ENCODE assay signal across 2 cellular contexts in genomic region chr1:202587859-202588480, GRCh38.
TF ChIP-seq lines count a peak whose summit lies in the region.

No MANE protein-coding gene starts in this region.

TF ChIP-seq in SK-N-SH, 30 proteins besides CTCF, POLR2A, EP300 and RAD21 (continued from another document):
- TF ChIP-seq TCF12 (IDR thresholded peaks at IDR 0.05) (no peak), MXI1 (IDR thresholded peaks at IDR 0.05; ENCODE audit: low read depth, low read length) (no peak), GABPA (IDR thresholded peaks at IDR 0.05; ENCODE audit: low read depth) (no peak), TEAD4 (IDR thresholded peaks at IDR 0.05; ENCODE audit: borderline replicate concordance, insufficient read depth) (no peak), GATA2 (CRISPR knock-in tag; IDR thresholded peaks at IDR 0.05) (no peak), CHD2 (IDR thresholded peaks at IDR 0.05; ENCODE audit: low read length, partially characterized antibody) (no peak), FOXJ3 (CRISPR knock-in tag; IDR thresholded peaks at IDR 0.05) (no peak), NFIC (IDR thresholded peaks at IDR 0.05; ENCODE audit: borderline replicate concordance) (no peak), ELF1 (IDR thresholded peaks at IDR 0.05) (no peak), NRF1 (IDR thresholded peaks at IDR 0.05; ENCODE audit: low read depth, low read length) (no peak), FOSL2 (IDR thresholded peaks at IDR 0.05; ENCODE audit: borderline replicate concordance, low read depth) (no peak), SIN3A (IDR thresholded peaks at IDR 0.05; ENCODE audit: borderline replicate concordance, low read depth, low read length) (no peak), USF2 (IDR thresholded peaks at IDR 0.05; ENCODE audit: borderline replicate concordance, low read depth, low read length) (no peak), JUND (IDR thresholded peaks at IDR 0.05) (no peak)
- TF ChIP-seq, protein P1, sequence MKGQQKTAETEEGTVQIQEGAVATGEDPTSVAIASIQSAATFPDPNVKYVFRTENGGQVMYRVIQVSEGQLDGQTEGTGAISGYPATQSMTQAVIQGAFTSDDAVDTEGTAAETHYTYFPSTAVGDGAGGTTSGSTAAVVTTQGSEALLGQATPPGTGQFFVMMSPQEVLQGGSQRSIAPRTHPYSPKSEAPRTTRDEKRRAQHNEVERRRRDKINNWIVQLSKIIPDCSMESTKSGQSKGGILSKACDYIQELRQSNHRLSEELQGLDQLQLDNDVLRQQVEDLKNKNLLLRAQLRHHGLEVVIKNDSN (IDR thresholded peaks at IDR 0.05; ENCODE audit: borderline replicate concordance, low read depth): no peak
- TF ChIP-seq, protein P2, sequence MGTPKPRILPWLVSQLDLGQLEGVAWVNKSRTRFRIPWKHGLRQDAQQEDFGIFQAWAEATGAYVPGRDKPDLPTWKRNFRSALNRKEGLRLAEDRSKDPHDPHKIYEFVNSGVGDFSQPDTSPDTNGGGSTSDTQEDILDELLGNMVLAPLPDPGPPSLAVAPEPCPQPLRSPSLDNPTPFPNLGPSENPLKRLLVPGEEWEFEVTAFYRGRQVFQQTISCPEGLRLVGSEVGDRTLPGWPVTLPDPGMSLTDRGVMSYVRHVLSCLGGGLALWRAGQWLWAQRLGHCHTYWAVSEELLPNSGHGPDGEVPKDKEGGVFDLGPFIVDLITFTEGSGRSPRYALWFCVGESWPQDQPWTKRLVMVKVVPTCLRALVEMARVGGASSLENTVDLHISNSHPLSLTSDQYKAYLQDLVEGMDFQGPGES (IDR thresholded peaks at IDR 0.05; ENCODE audit: low read depth, low read length): no peak
- TF ChIP-seq, protein P3, sequence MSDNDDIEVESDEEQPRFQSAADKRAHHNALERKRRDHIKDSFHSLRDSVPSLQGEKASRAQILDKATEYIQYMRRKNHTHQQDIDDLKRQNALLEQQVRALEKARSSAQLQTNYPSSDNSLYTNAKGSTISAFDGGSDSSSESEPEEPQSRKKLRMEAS (IDR thresholded peaks at IDR 0.05; ENCODE audit: low read depth): no peak
TF ChIP-seq in SK-N-SH: peak in this region for 0.

TF ChIP-seq in SK-N-SH treated with all-trans-retinoic acid at 6 μM for 48 hours, 23 proteins besides CTCF, POLR2A, EP300 and RAD21 (continued from another document):
- TF ChIP-seq, protein P4, sequence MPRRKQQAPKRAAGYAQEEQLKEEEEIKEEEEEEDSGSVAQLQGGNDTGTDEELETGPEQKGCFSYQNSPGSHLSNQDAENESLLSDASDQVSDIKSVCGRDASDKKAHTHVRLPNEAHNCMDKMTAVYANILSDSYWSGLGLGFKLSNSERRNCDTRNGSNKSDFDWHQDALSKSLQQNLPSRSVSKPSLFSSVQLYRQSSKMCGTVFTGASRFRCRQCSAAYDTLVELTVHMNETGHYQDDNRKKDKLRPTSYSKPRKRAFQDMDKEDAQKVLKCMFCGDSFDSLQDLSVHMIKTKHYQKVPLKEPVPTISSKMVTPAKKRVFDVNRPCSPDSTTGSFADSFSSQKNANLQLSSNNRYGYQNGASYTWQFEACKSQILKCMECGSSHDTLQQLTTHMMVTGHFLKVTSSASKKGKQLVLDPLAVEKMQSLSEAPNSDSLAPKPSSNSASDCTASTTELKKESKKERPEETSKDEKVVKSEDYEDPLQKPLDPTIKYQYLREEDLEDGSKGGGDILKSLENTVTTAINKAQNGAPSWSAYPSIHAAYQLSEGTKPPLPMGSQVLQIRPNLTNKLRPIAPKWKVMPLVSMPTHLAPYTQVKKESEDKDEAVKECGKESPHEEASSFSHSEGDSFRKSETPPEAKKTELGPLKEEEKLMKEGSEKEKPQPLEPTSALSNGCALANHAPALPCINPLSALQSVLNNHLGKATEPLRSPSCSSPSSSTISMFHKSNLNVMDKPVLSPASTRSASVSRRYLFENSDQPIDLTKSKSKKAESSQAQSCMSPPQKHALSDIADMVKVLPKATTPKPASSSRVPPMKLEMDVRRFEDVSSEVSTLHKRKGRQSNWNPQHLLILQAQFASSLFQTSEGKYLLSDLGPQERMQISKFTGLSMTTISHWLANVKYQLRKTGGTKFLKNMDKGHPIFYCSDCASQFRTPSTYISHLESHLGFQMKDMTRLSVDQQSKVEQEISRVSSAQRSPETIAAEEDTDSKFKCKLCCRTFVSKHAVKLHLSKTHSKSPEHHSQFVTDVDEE (CRISPR knock-in tag; IDR thresholded peaks at IDR 0.05): no peak
- TF ChIP-seq CREB5 (CRISPR knock-in tag; IDR thresholded peaks at IDR 0.05; ENCODE audit: low read depth): no peak
